In the genomic region with DNA sequence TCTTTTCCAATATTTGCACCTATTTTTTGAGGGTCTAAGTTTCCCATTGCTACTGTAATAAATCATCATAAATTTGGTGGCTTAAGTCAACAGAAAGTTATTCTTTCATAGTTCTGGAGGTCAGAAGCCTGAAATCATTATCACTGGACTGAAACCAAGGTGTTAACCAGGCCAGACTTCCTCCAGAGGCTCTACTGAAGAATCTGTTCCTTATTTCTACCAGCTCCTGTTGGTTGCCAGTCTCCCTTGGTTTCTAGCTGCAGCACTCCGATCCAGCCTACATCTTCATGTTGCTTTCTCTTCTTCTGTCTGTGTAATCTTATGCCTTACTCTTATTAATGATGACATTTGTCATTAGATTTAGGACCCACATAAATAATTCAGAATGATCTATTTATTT, we compare ENCODE assay signal across 18 cellular contexts.
"Had no signal": no experiment of that assay in that cellular context is flagged by ENCODE, and none has a peak within 500 bp of the region (broad histone marks: within the 10 kb centered on the region; RNA-seq: fewer than 3 reads in every experiment).

No MANE protein-coding gene starts in this region.

- DNase-seq: activated CD4-positive, alpha-beta T cell treated with anti-CD3 and anti-CD28 coated beads, Interleukin-2, amount 10 ng/mL, durations not matched to agents 7 days and 5 days; activated CD8-positive, alpha-beta T cell treated with anti-CD3 and anti-CD28 coated beads, Interleukin-2, amount 10 ng/mL, durations not matched to agents 7 days and 5 days; activated naive CD4-positive, alpha-beta T cell treated with anti-CD3 and anti-CD28 coated beads, Interleukin-2, amount 10 ng/mL, durations not matched to agents 7 days and 5 days; activated naive CD8-positive, alpha-beta T cell treated with anti-CD3 and anti-CD28 coated beads, Interleukin-2, amount 50 U/mL, for 24 hours; activated T-cell treated with anti-CD3 and anti-CD28 coated beads, Interleukin-2, amount 50 U/mL, for 4 hours; anterior cingulate cortex; caudate nucleus; dorsolateral prefrontal cortex; head of caudate nucleus; kidney; left ventricle myocardium inferior; occipital lobe; posterior cingulate gyrus; sigmoid colon; stimulated activated CD4-positive, alpha-beta T cell treated with anti-CD3 and anti-CD28 coated beads, Interleukin-4, amount 100 ng/mL, for 24 hours; stomach; trophoblast cell had no signal

- ATAC-seq: activated CD8-positive, alpha-beta T cell treated with anti-CD3 and anti-CD28 coated beads, Interleukin-2, amount 10 ng/mL, durations not matched to agents 7 days and 5 days; activated naive CD8-positive, alpha-beta T cell treated with anti-CD3 and anti-CD28 coated beads, Interleukin-2, amount 50 U/mL, for 24 hours; activated T-cell treated with anti-CD3 and anti-CD28 coated beads, Interleukin-2, amount 50 U/mL, for 4 hours; stimulated activated effector memory CD8-positive, alpha-beta T cell treated with anti-CD3 and anti-CD28 coated beads, Interleukin-12 subunit alpha, Interleukin-12 subunit beta, amount 100 ng/mL, for 72 hours had no signal
